23 cellular contexts compared by ENCODE assay signal in genomic region chr11:83073884-83074283, GRCh38. TPM values are rescaled to one million over a fixed set of nuclear protein-coding genes. Genes with fewer than 3 reads are reported as not detected.
DNase-seq lines count a peak whose midpoint lies in the region; ATAC-seq, FAIRE-seq and TF ChIP-seq lines count a peak whose summit lies in the region.
"Had no signal": no experiment of that assay in that cellular context is flagged by ENCODE, and none has a peak within 500 bp of the region (broad histone marks: within the 10 kb centered on the region; RNA-seq: fewer than 3 reads in every experiment).

No MANE protein-coding gene starts in this region.

- DNase-seq in activated CD4-positive, alpha-beta T cell treated with anti-CD3 and anti-CD28 coated beads, Interleukin-2, amount 10 ng/mL, durations not matched to agents 7 days and 5 days, result no peak
- no peak for DNase-seq in activated CD4-positive, alpha-beta T cell treated with anti-CD3 and anti-CD28 coated beads for 4 hours
- DNase-seq in astrocyte (ENCODE audit: low read depth) (no peak), NCI-H1417 (lab: John Stamatoyannopoulos, UW) (no peak)
- DNase-seq in activated CD8-positive, alpha-beta memory T cell treated with anti-CD3 and anti-CD28 coated beads, Interleukin-2, amount 10 ng/mL, durations not matched to agents 7 days and 5 days, result no peak
- no peak for DNase-seq in activated T-cell treated with anti-CD3 and anti-CD28 coated beads, Interleukin-2, amount 50 U/mL, for 72 hours
- DNase-seq: activated CD4-positive, alpha-beta memory T cell treated with anti-CD3 and anti-CD28 coated beads, Interleukin-2, amount 10 ng/mL, durations not matched to agents 7 days and 5 days; activated T-cell treated with anti-CD3 and anti-CD28 coated beads, Interleukin-2, amount 50 U/mL, for 4 hours; colonic mucosa; heart right ventricle; NCI-H1105; NCI-H510A; Right ventricle myocardium superior; stimulated activated naive CD4-positive, alpha-beta T cell treated with Interleukin-2 at 50 U/mL for 16 hours; trophoblast cell had no signal

- H3K4me1 ChIP-seq in KMS-11 (ENCODE audit: low read depth, poor library complexity, severe bottlenecking) (peaks cover 35% of the 10 kb centered on the region), astrocyte (ENCODE audit: insufficient read depth, low read length) (peaks cover 27% of the 10 kb centered on the region), skeletal muscle satellite cell (ENCODE audit: control insufficient read depth, insufficient read depth, low read length) (peaks cover 23% of the 10 kb centered on the region)

- peaks cover 31% of the 10 kb centered on the region for H3K36me3 Mint-ChIP-seq in activated CD4-positive, alpha-beta T cell treated with anti-CD3 and anti-CD28 coated beads, Interleukin-2, amount 10 ng/mL, durations not matched to agents 7 days and 5 days (ENCODE audit: low read depth)
- H3K36me3 Mint-ChIP-seq in astrocyte (ENCODE audit: low read depth, unreplicated experiment), result peaks cover 8% of the 10 kb centered on the region
- H3K36me3 Mint-ChIP-seq in activated CD8-positive, alpha-beta memory T cell treated with anti-CD3 and anti-CD28 coated beads, Interleukin-2, amount 10 ng/mL, durations not matched to agents 7 days and 5 days, result peaks cover 24% of the 10 kb centered on the region
- H3K36me3 Mint-ChIP-seq in activated T-cell treated with anti-CD3 and anti-CD28 coated beads, Interleukin-2, amount 50 U/mL, for 72 hours (ENCODE audit: insufficient read depth in 2 of 2), result peaks cover 5 to 19% of the 10 kb centered on the region in 2 donors

- H3K27me3 ChIP-seq in KMS-11 (ENCODE audit: insufficient read depth, low read depth) (no peaks in the 10 kb centered on the region), astrocyte (ENCODE audit: insufficient read depth, low read length) (no peaks in the 10 kb centered on the region), skeletal muscle satellite cell (ENCODE audit: control insufficient read depth, insufficient read depth, low read length) (no peaks in the 10 kb centered on the region)
- H3K27me3 ChIP-seq: colonic mucosa had no signal

- no peak overlapping the region for H3K4me3 Mint-ChIP-seq in activated CD4-positive, alpha-beta T cell treated with anti-CD3 and anti-CD28 coated beads, Interleukin-2, amount 10 ng/mL, durations not matched to agents 7 days and 5 days
- H3K4me3 Mint-ChIP-seq in astrocyte (ENCODE audit: unreplicated experiment), result no peak overlapping the region
- H3K4me3 Mint-ChIP-seq in activated CD8-positive, alpha-beta memory T cell treated with anti-CD3 and anti-CD28 coated beads, Interleukin-2, amount 10 ng/mL, durations not matched to agents 7 days and 5 days, result no peak overlapping the region
- H3K4me3 Mint-ChIP-seq in activated T-cell treated with anti-CD3 and anti-CD28 coated beads, Interleukin-2, amount 50 U/mL, for 72 hours, result no peak overlapping the region
- H3K4me3 Mint-ChIP-seq: activated CD4-positive, alpha-beta memory T cell treated with anti-CD3 and anti-CD28 coated beads, Interleukin-2, amount 10 ng/mL, durations not matched to agents 7 days and 5 days; activated T-cell treated with anti-CD3 and anti-CD28 coated beads, Interleukin-2, amount 50 U/mL, for 4 hours; brain; CD14-positive monocyte; WTC11 had no signal

- TF ChIP-seq CTCF in KMS-11 (conservative IDR thresholded peaks at IDR 0.05; ENCODE audit: low read depth, low read length) (no peak), astrocyte (IDR thresholded peaks at IDR 0.05; ENCODE audit: insufficient read depth, low read depth, low read length) (no peak)

- FAIRE-seq in astrocyte (lab: Jason Lieb, UNC), result no peak
- FAIRE-seq: endometrium had no signal

- H4K20me1 ChIP-seq in KMS-11 (ENCODE audit: insufficient read depth), result no peaks in the 10 kb centered on the region
- peaks cover 14% of the 10 kb centered on the region for H4K20me1 ChIP-seq in astrocyte (ENCODE audit: insufficient read depth, low read length)

- H2AFZ ChIP-seq in KMS-11 (ENCODE audit: low read depth), result no peak overlapping the region
- H2AFZ ChIP-seq in astrocyte (ENCODE audit: low read depth, low read length), result no peak overlapping the region

- peak overlapping the region; percentile 65 for H3K27ac Mint-ChIP-seq in activated CD4-positive, alpha-beta T cell treated with anti-CD3 and anti-CD28 coated beads, Interleukin-2, amount 10 ng/mL, durations not matched to agents 7 days and 5 days
- H3K27ac Mint-ChIP-seq in astrocyte (ENCODE audit: unreplicated experiment), result no peak overlapping the region
- no peak overlapping the region for H3K27ac Mint-ChIP-seq in activated CD8-positive, alpha-beta memory T cell treated with anti-CD3 and anti-CD28 coated beads, Interleukin-2, amount 10 ng/mL, durations not matched to agents 7 days and 5 days
- H3K27ac Mint-ChIP-seq in activated T-cell treated with anti-CD3 and anti-CD28 coated beads, Interleukin-2, amount 50 U/mL, for 72 hours, result no peak overlapping the region
- H3K27ac Mint-ChIP-seq: brain, WTC11 had no signal

- H3K4me2 ChIP-seq in KMS-11 (peak overlapping the region; percentile 90; the same call in 1 of the 2 replicates), astrocyte (ENCODE audit: low read length) (peak overlapping the region; percentile 95), skeletal muscle satellite cell (ENCODE audit: low read length) (peak overlapping the region; percentile 86)

- H3K9ac ChIP-seq in KMS-11, result no peak overlapping the region
- H3K9ac ChIP-seq in astrocyte (ENCODE audit: low read length), result no peak overlapping the region
- no peak overlapping the region for H3K9ac ChIP-seq in skeletal muscle satellite cell (ENCODE audit: low read depth, low read length)

- H3K4me3 ChIP-seq in KMS-11 (IDR thresholded peaks at IDR 0.05; ENCODE audit: insufficient read depth, low read depth, low read length) (no peak overlapping the region), astrocyte (ENCODE audit: insufficient read depth, low read depth, low read length) (peak overlapping the region; percentile 99), skeletal muscle satellite cell (ENCODE audit: low read length) (no peak overlapping the region)

- H3K9me3 ChIP-seq in astrocyte (ENCODE audit: insufficient read depth, low read depth, low read length) (no peaks in the 10 kb centered on the region), skeletal muscle satellite cell (replicated peaks; ENCODE audit: low read length) (no peaks in the 10 kb centered on the region)
- H3K9me3 ChIP-seq: colonic mucosa, heart right ventricle had no signal

- no peak for ATAC-seq in activated CD8-positive, alpha-beta memory T cell treated with anti-CD3 and anti-CD28 coated beads, Interleukin-2, amount 10 ng/mL, durations not matched to agents 7 days and 5 days
- ATAC-seq in activated T-cell treated with anti-CD3 and anti-CD28 coated beads, Interleukin-2, amount 50 U/mL, for 72 hours (replicated peaks in 1 of 2), result no peak
- ATAC-seq: activated naive CD4-positive, alpha-beta T cell treated with anti-CD3 and anti-CD28 coated beads, Interleukin-2, amount 50 U/mL, for 72 hours; activated T-cell treated with anti-CD3 and anti-CD28 coated beads, Interleukin-2, amount 50 U/mL, for 4 hours; heart right ventricle; sciatic nerve; WTC11 had no signal

- H3K36me3 ChIP-seq in KMS-11 (ENCODE audit: insufficient read depth), result peaks cover 6% of the 10 kb centered on the region; the same call in 1 of the 2 replicates
- H3K36me3 ChIP-seq in astrocyte (ENCODE audit: insufficient read depth, low read length), result peaks cover 8% of the 10 kb centered on the region
- peaks cover 24% of the 10 kb centered on the region for H3K36me3 ChIP-seq in skeletal muscle satellite cell (ENCODE audit: insufficient read depth, low read length)
- H3K36me3 ChIP-seq: colonic mucosa had no signal

- no peak overlapping the region for H3K27ac ChIP-seq in KMS-11
- H3K27ac ChIP-seq in astrocyte (ENCODE audit: low read depth, low read length), result no peak overlapping the region
- H3K27ac ChIP-seq: colonic mucosa had no signal

- POLR2A ChIA-PET in activated CD4-positive, alpha-beta T cell treated with anti-CD3 and anti-CD28 coated beads, Interleukin-2, amount 10 ng/mL, durations not matched to agents 7 days and 5 days (lab: Charles Lee), result interaction anchor here (0.5 to 0.6 kb wide), 2 partner anchors 9 to 16 kb away, joined by 3 to 4 read pairs; no protein-coding TSS in a partner anchor

- H3K4me1 Mint-ChIP-seq in activated CD4-positive, alpha-beta T cell treated with anti-CD3 and anti-CD28 coated beads, Interleukin-2, amount 10 ng/mL, durations not matched to agents 7 days and 5 days, result peaks cover 41% of the 10 kb centered on the region
- peaks cover 13% of the 10 kb centered on the region for H3K4me1 Mint-ChIP-seq in astrocyte (ENCODE audit: low read depth, unreplicated experiment)
- peaks cover 36% of the 10 kb centered on the region for H3K4me1 Mint-ChIP-seq in activated CD8-positive, alpha-beta memory T cell treated with anti-CD3 and anti-CD28 coated beads, Interleukin-2, amount 10 ng/mL, durations not matched to agents 7 days and 5 days
- peaks cover 15% of the 10 kb centered on the region for H3K4me1 Mint-ChIP-seq in activated T-cell treated with anti-CD3 and anti-CD28 coated beads, Interleukin-2, amount 50 U/mL, for 72 hours (ENCODE audit: low read depth)

- H3K9me3 Mint-ChIP-seq in activated CD4-positive, alpha-beta T cell treated with anti-CD3 and anti-CD28 coated beads, Interleukin-2, amount 10 ng/mL, durations not matched to agents 7 days and 5 days, result no peaks in the 10 kb centered on the region
- H3K9me3 Mint-ChIP-seq in astrocyte (ENCODE audit: unreplicated experiment), result no peaks in the 10 kb centered on the region
- no peaks in the 10 kb centered on the region for H3K9me3 Mint-ChIP-seq in activated CD8-positive, alpha-beta memory T cell treated with anti-CD3 and anti-CD28 coated beads, Interleukin-2, amount 10 ng/mL, durations not matched to agents 7 days and 5 days (ENCODE audit: low read depth)
- H3K9me3 Mint-ChIP-seq in activated T-cell treated with anti-CD3 and anti-CD28 coated beads, Interleukin-2, amount 50 U/mL, for 72 hours, result no peaks in the 10 kb centered on the region
- H3K9me3 Mint-ChIP-seq: activated CD4-positive, alpha-beta memory T cell treated with anti-CD3 and anti-CD28 coated beads, Interleukin-2, amount 10 ng/mL, durations not matched to agents 7 days and 5 days; activated naive CD4-positive, alpha-beta T cell treated with anti-CD3 and anti-CD28 coated beads, Interleukin-2, amount 50 U/mL, for 72 hours; activated T-cell treated with anti-CD3 and anti-CD28 coated beads, Interleukin-2, amount 50 U/mL, for 4 hours; brain; WTC11 had no signal

- peaks cover 2% of the 10 kb centered on the region for H3K27me3 Mint-ChIP-seq in activated CD4-positive, alpha-beta T cell treated with anti-CD3 and anti-CD28 coated beads, Interleukin-2, amount 10 ng/mL, durations not matched to agents 7 days and 5 days
- no peaks in the 10 kb centered on the region for H3K27me3 Mint-ChIP-seq in astrocyte (ENCODE audit: low read depth, unreplicated experiment)
- no peaks in the 10 kb centered on the region for H3K27me3 Mint-ChIP-seq in activated CD8-positive, alpha-beta memory T cell treated with anti-CD3 and anti-CD28 coated beads, Interleukin-2, amount 10 ng/mL, durations not matched to agents 7 days and 5 days
- H3K27me3 Mint-ChIP-seq in activated T-cell treated with anti-CD3 and anti-CD28 coated beads, Interleukin-2, amount 50 U/mL, for 72 hours (ENCODE audit: low read depth), result no peaks in the 10 kb centered on the region
- H3K27me3 Mint-ChIP-seq: activated CD4-positive, alpha-beta memory T cell treated with anti-CD3 and anti-CD28 coated beads, Interleukin-2, amount 10 ng/mL, durations not matched to agents 7 days and 5 days had no signal

- CTCF ChIA-PET in activated CD4-positive, alpha-beta T cell treated with anti-CD3 and anti-CD28 coated beads, Interleukin-2, amount 10 ng/mL, durations not matched to agents 7 days and 5 days (lab: Charles Lee), result interaction anchor here (0.6 to 2.5 kb wide), 7 partner anchors 8 to 86 kb away, joined by 3 to 11 read pairs (median 3); no protein-coding TSS in a partner anchor
- CTCF ChIA-PET in activated CD8-positive, alpha-beta memory T cell treated with anti-CD3 and anti-CD28 coated beads, Interleukin-2, amount 10 ng/mL, durations not matched to agents 7 days and 5 days (lab: Charles Lee), result interaction anchor here (1.0 to 1.8 kb wide), 4 partner anchors 11 to 176 kb away, joined by 3 to 4 read pairs (median 3); no protein-coding TSS in a partner anchor

- peaks cover 21% of the 10 kb centered on the region for H3K79me2 ChIP-seq in KMS-11 (ENCODE audit: insufficient read depth, low read depth)
- peaks cover 54% of the 10 kb centered on the region for H3K79me2 ChIP-seq in astrocyte (ENCODE audit: insufficient read depth, low read length)

RNA-seq across cellular contexts. Expression of gene RAB30, which starts 2.2 kb away (rescaled TPM):
- total RNA-seq in activated CD4-positive, alpha-beta T cell treated with anti-CD3 and anti-CD28 coated beads, Interleukin-2, amount 10 ng/mL, durations not matched to agents 7 days and 5 days, result 10 to 100 TPM in 1 of 2 experiments, 1 to 10 TPM in 1; 8.7 to 10.7 TPM
- 35.5 and 40.0 TPM in 2 replicates for total RNA-seq in astrocyte
- 5.8 and 9.0 TPM in 2 replicates for total RNA-seq in skeletal muscle satellite cell (2012; rRNA removed)
- 1 to 10 TPM; 7.0 to 7.7 TPM for total RNA-seq in activated CD8-positive, alpha-beta memory T cell treated with anti-CD3 and anti-CD28 coated beads, Interleukin-2, amount 10 ng/mL, durations not matched to agents 7 days and 5 days
- total RNA-seq in activated T-cell treated with anti-CD3 and anti-CD28 coated beads, Interleukin-2, amount 50 U/mL, for 72 hours, result 10 to 100 TPM; 15.3 to 19.0 TPM
